ENCODE assay signal across 32 cellular contexts in the genomic region with DNA sequence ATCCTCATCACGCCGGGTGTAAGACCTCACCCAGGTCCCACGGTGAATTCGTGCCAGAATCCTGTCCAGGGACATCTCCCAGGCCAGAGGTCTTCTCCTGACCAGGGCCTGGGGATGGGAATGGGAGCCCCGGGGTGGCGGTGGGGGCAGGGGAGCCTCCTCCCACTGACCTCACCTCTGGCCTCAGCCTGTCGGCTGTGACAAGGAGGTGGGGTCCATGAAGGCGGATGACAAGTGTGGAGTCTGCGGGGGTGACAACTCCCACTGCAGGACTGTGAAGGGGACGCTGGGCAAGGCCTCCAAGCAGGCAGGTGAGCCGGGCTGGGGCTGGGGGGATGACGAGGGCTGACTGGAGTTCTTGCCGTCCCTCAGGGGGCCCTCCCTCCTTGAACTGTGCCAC. TPM values are rescaled to one million over a fixed set of nuclear protein-coding genes. Genes with fewer than 3 reads are reported as not detected.
"Had no signal": no experiment of that assay in that cellular context is flagged by ENCODE, and none has a peak within 500 bp of the region (broad histone marks: within the 10 kb centered on the region; RNA-seq: fewer than 3 reads in every experiment).

No MANE protein-coding gene starts in this region.

- DNase-seq: activated CD4-positive, alpha-beta T cell treated with anti-CD3 and anti-CD28 coated beads, Interleukin-2, amount 50 U/mL, for 1 hour; activated CD8-positive, alpha-beta T cell treated with anti-CD3 and anti-CD28 coated beads for 36 hours; activated T-cell treated with anti-CD3 and anti-CD28 coated beads, Interleukin-2, amount 50 U/mL, for 4 hours; anterior cingulate cortex; endodermal cell; foreskin fibroblast; head of caudate nucleus; hippocampal formation; left colon; midbrain; naive thymus-derived CD4-positive, alpha-beta T cell; right lobe of liver; SK-N-SH; small intestine; stimulated activated CD4-positive, alpha-beta T cell treated with anti-CD3 and anti-CD28 coated beads, Interleukin-15, amount 100 ng/mL, for 24 hours; stimulated activated CD4-positive, alpha-beta T cell treated with anti-CD3 and anti-CD28 coated beads, Interleukin-2, amount 100 ng/mL, for 24 hours; stimulated activated naive B cell treated with anti-CD40 and anti-IgM and Interleukin-4, amounts not matched to agents 10 μg/mL and 1 μg/mL and 100 μg/mL, for 72 hours; T-helper 17 cell; T1000 had no signal

- H3K4me2 ChIP-seq: SK-N-SH had no signal

- H3K27ac ChIP-seq: coronary artery, right lobe of liver had no signal

- H3K36me3 ChIP-seq: right lobe of liver, tibial nerve had no signal

- H3K4me3 ChIP-seq: coronary artery, right lobe of liver, tibial nerve had no signal

- ATAC-seq: activated CD8-positive, alpha-beta T cell treated with anti-CD3 and anti-CD28 coated beads for 36 hours; activated T-cell treated with anti-CD3 and anti-CD28 coated beads, Interleukin-2, amount 50 U/mL, for 4 hours; esophagus mucosa; left colon; naive thymus-derived CD4-positive, alpha-beta T cell; right lobe of liver; stimulated activated naive B cell treated with anti-CD40 and anti-IgM and Interleukin-4, amounts not matched to agents 10 μg/mL and 1 μg/mL and 100 μg/mL, for 72 hours; T-helper 17 cell; WTC11 had no signal

- H3K4me1 ChIP-seq: right lobe of liver had no signal

- H3K9me3 ChIP-seq: right lobe of liver, SK-N-SH, tibial nerve had no signal

- H3K27me3 ChIP-seq: right lobe of liver, tibial nerve had no signal

- H3K4me3 Mint-ChIP-seq: activated CD8-positive, alpha-beta T cell treated with anti-CD3 and anti-CD28 coated beads for 36 hours; activated naive CD4-positive, alpha-beta T cell treated with anti-CD3 and anti-CD28 coated beads, Interleukin-2, amount 50 U/mL, for 24 hours; activated T-cell treated with anti-CD3 and anti-CD28 coated beads, Interleukin-2, amount 50 U/mL, for 4 hours; endodermal cell; stimulated activated naive B cell treated with anti-CD40 and anti-IgM and Interleukin-4, amounts not matched to agents 10 μg/mL and 1 μg/mL and 100 μg/mL, for 72 hours; T-helper 17 cell; WTC11 had no signal

- FAIRE-seq: bronchial epithelial cell, keratinocyte, small intestine, urothelium cell line had no signal

- H3K9me3 Mint-ChIP-seq: activated CD8-positive, alpha-beta T cell treated with anti-CD3 and anti-CD28 coated beads for 36 hours; activated naive CD4-positive, alpha-beta T cell treated with anti-CD3 and anti-CD28 coated beads, Interleukin-2, amount 50 U/mL, for 24 hours; activated T-cell treated with anti-CD3 and anti-CD28 coated beads, Interleukin-2, amount 50 U/mL, for 4 hours; activated T-helper 2 cell treated with anti-CD3 and anti-CD28 coated beads, Interferon-gamma antibody, Interleukin-2, Interleukin-4, amounts not matched to agents 10 μg/mL and 5 μg/mL and 100 μg/mL, durations not matched to agents 14 hours and 24 hours and 36 hours; stimulated activated naive B cell treated with anti-CD40 and anti-IgM and Interleukin-4, amounts not matched to agents 10 μg/mL and 1 μg/mL and 100 μg/mL, for 72 hours had no signal

- H3K27me3 Mint-ChIP-seq: activated CD8-positive, alpha-beta T cell treated with anti-CD3 and anti-CD28 coated beads for 36 hours; activated naive CD4-positive, alpha-beta T cell treated with anti-CD3 and anti-CD28 coated beads, Interleukin-2, amount 50 U/mL, for 24 hours; naive thymus-derived CD4-positive, alpha-beta T cell; stimulated activated naive B cell treated with anti-CD40 and anti-IgM and Interleukin-4, amounts not matched to agents 10 μg/mL and 1 μg/mL and 100 μg/mL, for 72 hours had no signal

- H3K36me3 Mint-ChIP-seq: activated naive CD4-positive, alpha-beta T cell treated with anti-CD3 and anti-CD28 coated beads, Interleukin-2, amount 50 U/mL, for 24 hours; stimulated activated naive B cell treated with anti-CD40 and anti-IgM and Interleukin-4, amounts not matched to agents 10 μg/mL and 1 μg/mL and 100 μg/mL, for 72 hours had no signal

- H3K27ac Mint-ChIP-seq: activated CD8-positive, alpha-beta T cell treated with anti-CD3 and anti-CD28 coated beads for 36 hours; activated naive CD4-positive, alpha-beta T cell treated with anti-CD3 and anti-CD28 coated beads, Interleukin-2, amount 50 U/mL, for 24 hours; activated T-helper 2 cell treated with anti-CD3 and anti-CD28 coated beads, Interferon-gamma antibody, Interleukin-2, Interleukin-4, amounts not matched to agents 10 μg/mL and 5 μg/mL and 100 μg/mL, durations not matched to agents 14 hours and 24 hours and 36 hours; stimulated activated naive B cell treated with anti-CD40 and anti-IgM and Interleukin-4, amounts not matched to agents 10 μg/mL and 1 μg/mL and 100 μg/mL, for 72 hours; T-helper 17 cell; WTC11 had no signal

- H3K9ac ChIP-seq: SK-N-SH had no signal

RNA-seq across cellular contexts. Expression of gene TBATA, which starts 41.3 kb away (rescaled TPM):
- total RNA-seq: activated CD8-positive, alpha-beta T cell treated with anti-CD3 and anti-CD28 coated beads for 36 hours; activated T-cell treated with anti-CD3 and anti-CD28 coated beads, Interleukin-2, amount 50 U/mL, for 4 hours; activated T-helper 2 cell treated with anti-CD3 and anti-CD28 coated beads, Interferon-gamma antibody, Interleukin-2, Interleukin-4, amounts not matched to agents 10 μg/mL and 5 μg/mL and 100 μg/mL, durations not matched to agents 14 hours and 24 hours and 36 hours; bronchial epithelial cell; endodermal cell; esophagus mucosa; left colon; liver; naive thymus-derived CD4-positive, alpha-beta T cell; osteoblast; renal cortical epithelial cell; right lobe of liver; T-helper 17 cell; temporal lobe; tibial nerve; WTC11 had no signal
- polyA plus RNA-seq: keratinocyte; liver; naive thymus-derived CD4-positive, alpha-beta T cell; SK-N-SH; small intestine had no signal
